In the genomic region with DNA sequence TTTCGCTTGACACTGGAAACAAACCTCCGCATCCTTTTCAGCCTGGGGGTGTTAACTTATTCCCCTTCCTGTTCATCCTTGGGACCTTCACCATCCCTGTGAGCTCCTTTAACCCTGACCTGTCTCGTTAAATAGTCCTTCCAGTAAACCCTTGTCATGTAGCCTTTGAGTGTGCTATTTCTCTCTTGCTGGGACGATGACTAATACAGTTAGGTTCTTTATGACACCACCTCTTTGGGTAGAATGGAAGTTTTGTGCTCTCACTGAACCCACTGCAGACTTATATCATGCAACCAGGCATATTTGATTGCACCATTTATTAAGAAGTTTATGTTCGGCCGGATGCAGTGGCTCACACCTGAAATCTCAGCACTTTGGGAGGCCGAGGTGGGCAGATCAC, we compare ENCODE assay signal across 22 cellular contexts. TPM values are rescaled to one million over a fixed set of nuclear protein-coding genes. Genes with fewer than 3 reads are reported as not detected.
"Had no signal": no experiment of that assay in that cellular context is flagged by ENCODE, and none has a peak within 500 bp of the region (broad histone marks: within the 10 kb centered on the region; RNA-seq: fewer than 3 reads in every experiment).

No MANE protein-coding gene starts in this region.

- H3K4me3 Mint-ChIP-seq: IgD-negative memory B cell had no signal

- FAIRE-seq: HTR-8/SVneo, K562, RCC 7860 had no signal

- H3K27ac ChIP-seq: KMS-11, SJSA1, SK-N-MC had no signal

- H3K4me1 Mint-ChIP-seq: IgD-negative memory B cell had no signal

- ATAC-seq: K562 had no signal

- H3K9ac ChIP-seq: KMS-11 had no signal

- H3K27ac Mint-ChIP-seq: IgD-negative memory B cell had no signal

- H3K36me3 ChIP-seq: SJSA1 had no signal

- H3K9me3 ChIP-seq: SJSA1 had no signal

- H3K4me2 ChIP-seq: KMS-11 had no signal

- H3K36me3 Mint-ChIP-seq: IgD-negative memory B cell had no signal

- H3K4me1 ChIP-seq: SJSA1 had no signal

- H3K27me3 ChIP-seq: SJSA1 had no signal

- DNase-seq: Kasumi-1, MM.1S, NCI-H1092 treated with DMSO at 0.1 percent for 48 hours, NCI-H1436, NCI-H187, NCI-H2029, NCI-H2081 treated with DMSO at 0.1 percent for 48 hours, NCI-H2171, NCI-H226, NCI-H446, NCI-H510A, NCI-H524 treated with DMSO at 0.1 percent for 48 hours, Right ventricle myocardium superior, RPMI8226, SIG-M5 had no signal

- H3K4me3 ChIP-seq: K562, SJSA1, SK-N-MC had no signal

RNA-seq across cellular contexts. Expression of a gene that starts 40.5 kb away (rescaled TPM):
- polyA plus RNA-seq: IgD-negative memory B cell had no signal
